Comparison of ENCODE assay signal across 27 cellular contexts in the genomic region with DNA sequence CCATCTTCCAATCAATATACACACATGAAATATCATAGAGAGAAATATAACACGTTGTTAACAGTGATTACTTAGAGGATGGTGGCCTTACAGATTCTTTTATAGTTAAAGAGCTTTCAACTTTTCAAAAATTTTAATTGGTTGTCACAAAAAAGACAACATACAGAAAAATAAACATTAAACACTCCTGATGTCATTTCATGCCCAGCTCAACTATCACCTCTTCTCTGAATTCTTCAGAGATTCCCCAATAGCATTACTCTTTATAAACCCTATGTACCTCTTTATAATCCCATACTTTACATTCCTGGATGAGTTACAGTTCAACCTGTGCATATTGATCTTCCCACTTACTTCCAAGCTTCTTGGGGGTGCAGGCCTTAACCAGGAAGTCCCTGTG.
"Had no signal": no experiment of that assay in that cellular context is flagged by ENCODE, and none has a peak within 500 bp of the region (broad histone marks: within the 10 kb centered on the region; RNA-seq: fewer than 3 reads in every experiment).

No MANE protein-coding gene starts in this region.

- H3K4me3 ChIP-seq: colonic mucosa, coronary artery, dorsolateral prefrontal cortex, esophagus muscularis mucosa, esophagus squamous epithelium, gastrocnemius medialis, gastroesophageal sphincter, heart left ventricle, heart right ventricle had no signal

- DNase-seq: colonic mucosa; cortex of kidney; dermis blood vessel endothelial cell; dorsolateral prefrontal cortex; effector CD4-positive, alpha-beta T cell; effector CD8-positive, alpha-beta T cell; effector memory CD4-positive, alpha-beta T cell; effector memory CD8-positive, alpha-beta T cell; endodermal cell; erythroblast; esophagus squamous epithelium; foreskin fibroblast; foreskin keratinocyte; foreskin melanocyte; gastrocnemius medialis; glutamatergic neuron; head of caudate nucleus; heart left ventricle; heart right ventricle had no signal

- H3K27me3 ChIP-seq: colonic mucosa, dorsolateral prefrontal cortex, esophagus muscularis mucosa, esophagus squamous epithelium, foreskin keratinocyte had no signal

- H3K27ac ChIP-seq: colonic mucosa, coronary artery, dorsolateral prefrontal cortex, epithelial cell of prostate, esophagus muscularis mucosa, esophagus squamous epithelium, foreskin keratinocyte, gastrocnemius medialis, gastroesophageal sphincter, heart left ventricle, heart right ventricle had no signal

- FAIRE-seq: endometrium, endothelial cell of umbilical vein, frontal cortex had no signal

- H3K4me1 ChIP-seq: colonic mucosa, esophagus muscularis mucosa, esophagus squamous epithelium, foreskin keratinocyte, gastrocnemius medialis, gastroesophageal sphincter, heart left ventricle, heart right ventricle had no signal

- H3K9me3 ChIP-seq: colonic mucosa, esophagus muscularis mucosa, esophagus squamous epithelium, gastrocnemius medialis had no signal

- H3K36me3 ChIP-seq: colonic mucosa, esophagus muscularis mucosa, esophagus squamous epithelium, gastrocnemius medialis, gastroesophageal sphincter, heart left ventricle, heart right ventricle had no signal

- ATAC-seq: effector memory CD8-positive, alpha-beta T cell; esophagus mucosa; foreskin keratinocyte; gastrocnemius medialis; gastroesophageal sphincter; heart left ventricle; heart right ventricle had no signal
